In genomic region chr4:105059337-105059736, GRCh38 we compare ENCODE assay signal across 9 cellular contexts.
DNase-seq lines count a peak whose midpoint lies in the region; ATAC-seq and TF ChIP-seq lines count a peak whose summit lies in the region.
"Had no signal": no experiment of that assay in that cellular context is flagged by ENCODE, and none has a peak within 500 bp of the region (broad histone marks: within the 10 kb centered on the region; RNA-seq: fewer than 3 reads in every experiment).

No MANE protein-coding gene starts in this region.

- peak overlapping the region in 1 of 2 donors; percentile 51 for H3K4me3 Mint-ChIP-seq in CD14-positive monocyte
- peak overlapping the region; percentile 53 to 69 for H3K4me3 Mint-ChIP-seq in activated T-cell treated with anti-CD3 and anti-CD28 coated beads, Interleukin-2, amount 50 U/mL, for 72 hours

- H3K9me3 Mint-ChIP-seq in CD14-positive monocyte = peaks cover 0 to 2% (median 0%) of the 10 kb centered on the region in 7 donors
- no peaks in the 10 kb centered on the region for H3K9me3 Mint-ChIP-seq in activated T-cell treated with anti-CD3 and anti-CD28 coated beads, Interleukin-2, amount 50 U/mL, for 72 hours

- intact Hi-C loops in CD14-positive monocyte (cut with micrococcal nuclease) = loop anchor here (5.0 to 10.0 kb wide), 3 partner anchors 48 to 88 kb away; partner anchors contain the start of gene TET2 (in 1 of the 2)

- peak overlapping the region; percentile 97 to 100 (median 99) for H3K27ac Mint-ChIP-seq in CD14-positive monocyte
- peak overlapping the region; percentile 40 for H3K27ac Mint-ChIP-seq in activated T-cell treated with anti-CD3 and anti-CD28 coated beads, Interleukin-2, amount 50 U/mL, for 72 hours

- TF ChIP-seq CTCF in CD14-positive monocyte (IDR thresholded peaks at IDR 0.05) = no peak

- peaks cover 0 to 3% (median 0%) of the 10 kb centered on the region in 3 donors for H3K27me3 Mint-ChIP-seq in CD14-positive monocyte (ENCODE audit: low read depth in 3 of 3)
- peaks cover 10% of the 10 kb centered on the region for H3K27me3 Mint-ChIP-seq in activated T-cell treated with anti-CD3 and anti-CD28 coated beads, Interleukin-2, amount 50 U/mL, for 72 hours (ENCODE audit: low read depth)

- H3K36me3 Mint-ChIP-seq in CD14-positive monocyte = no peaks in the 10 kb centered on the region
- no peaks in the 10 kb centered on the region for H3K36me3 Mint-ChIP-seq in activated T-cell treated with anti-CD3 and anti-CD28 coated beads, Interleukin-2, amount 50 U/mL, for 72 hours (ENCODE audit: insufficient read depth in 2 of 2)

- ATAC-seq in GM18907 (IDR thresholded peaks at IDR 0.05; ENCODE audit: unreplicated experiment) (peak; percentile 29), HG03066 (IDR thresholded peaks at IDR 0.05; ENCODE audit: low read depth, unreplicated experiment) (peak; percentile 21)
- ATAC-seq in activated T-cell treated with anti-CD3 and anti-CD28 coated beads, Interleukin-2, amount 50 U/mL, for 72 hours (replicated peaks in 1 of 2) = peak; percentile 49 to 61

- peak; percentile 78 for DNase-seq in CD14-positive monocyte (ENCODE audit: low spot score)
- peak; percentile 21 to 25 for DNase-seq in activated T-cell treated with anti-CD3 and anti-CD28 coated beads, Interleukin-2, amount 50 U/mL, for 72 hours
- no peak for DNase-seq in NCI-H1105 (lab: John Stamatoyannopoulos, UW)
- no peak for DNase-seq in NCI-H510A treated with DMSO at 0.1 percent for 48 hours (lab: John Stamatoyannopoulos, UW)
- no peak for DNase-seq in NCI-H2171 (lab: John Stamatoyannopoulos, UW)
- DNase-seq in effector CD8-positive, alpha-beta T cell (lab: John Stamatoyannopoulos, UW) = no peak
- DNase-seq: SHP77 treated with DMSO at 0.1 percent for 48 hours had no signal

- peaks cover 70% of the 10 kb centered on the region for H3K4me1 Mint-ChIP-seq in CD14-positive monocyte
- H3K4me1 Mint-ChIP-seq in activated T-cell treated with anti-CD3 and anti-CD28 coated beads, Interleukin-2, amount 50 U/mL, for 72 hours (ENCODE audit: low read depth) = peaks cover 62% of the 10 kb centered on the region

Comparison
In these comparisons a context has a peak if more than half of its experiments do, and no peak if none do; other contexts are left out.
1. DNase-seq: peak in CD14-positive monocyte (single experiment) and activated T-cell treated with anti-CD3 and anti-CD28 coated beads, Interleukin-2, amount 50 U/mL, for 72 hours (2 of 2); none in NCI-H1105 (single experiment), NCI-H510A treated with DMSO at 0.1 percent for 48 hours (single experiment), NCI-H2171 (single experiment) and effector CD8-positive, alpha-beta T cell (single experiment).
2. Peak in every context shown above with its lines, with median percentiles within 50 percentile points of each other: ATAC-seq.